ENCODE assay signal across 10 cellular contexts in the genomic region with DNA sequence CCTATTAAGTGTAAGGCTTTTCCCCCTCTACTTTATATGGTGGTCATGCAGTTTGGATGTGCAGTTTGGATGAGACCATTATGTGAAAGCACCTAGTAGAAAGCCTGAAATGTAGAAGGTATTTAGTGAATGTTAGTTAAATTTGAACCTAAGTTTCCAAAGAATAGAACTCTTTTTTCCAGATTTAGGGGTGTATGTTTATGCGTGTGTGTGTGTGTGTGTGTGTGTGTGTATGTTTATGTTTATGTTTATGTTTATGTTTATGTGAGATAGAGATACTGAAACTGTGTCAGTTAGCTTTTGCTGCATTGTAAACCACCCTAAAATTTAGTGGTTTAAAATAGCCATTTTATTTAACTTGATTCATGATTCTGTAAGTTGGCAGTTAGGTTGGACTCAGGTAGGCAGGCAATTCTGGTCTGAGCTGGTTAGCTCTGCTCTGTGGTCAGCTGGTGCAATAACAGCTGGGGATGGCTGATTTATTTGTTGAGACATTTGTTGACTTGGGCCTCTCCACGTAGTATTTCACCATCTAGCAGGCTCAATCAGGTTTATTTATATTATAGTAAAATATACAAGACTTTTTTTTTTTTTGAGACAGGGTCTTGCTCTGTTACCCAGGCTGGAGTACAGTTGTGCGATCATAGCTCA. TPM values are rescaled to one million over a fixed set of nuclear protein-coding genes. Genes with fewer than 3 reads are reported as not detected.
A peak's percentile ranks its signal among the peaks of the same experiment; 100 is the strongest.
DNase-seq lines count a peak whose midpoint lies in the region; ATAC-seq and TF ChIP-seq lines count a peak whose summit lies in the region.
"Had no signal": no experiment of that assay in that cellular context is flagged by ENCODE, and none has a peak within 500 bp of the region (broad histone marks: within the 10 kb centered on the region; RNA-seq: fewer than 3 reads in every experiment).

No MANE protein-coding gene starts in this region.

- H3K9me3 ChIP-seq in mesenchymal stem cell (ENCODE audit: control insufficient read depth, low read length), result no peaks in the 10 kb centered on the region
- no peaks in the 10 kb centered on the region for H3K9me3 ChIP-seq in sigmoid colon

- TF ChIP-seq CTCF in LNCaP clone FGC (IDR thresholded peaks at IDR 0.05; ENCODE audit: control insufficient read depth, extremely low read depth, insufficient read depth), result no peak
- no peak for TF ChIP-seq CTCF in sigmoid colon (IDR thresholded peaks at IDR 0.05)

- no peaks in the 10 kb centered on the region for H3K9me3 Mint-ChIP-seq in activated naive CD8-positive, alpha-beta T cell (ENCODE audit: low read depth)
- H3K9me3 Mint-ChIP-seq: HFFc6 had no signal

- H2BK5ac ChIP-seq in mesenchymal stem cell (ENCODE audit: low read depth, low read length, poor library complexity, severe bottlenecking), result no peak overlapping the region

- H4K8ac ChIP-seq in mesenchymal stem cell (ENCODE audit: low read length), result no peak overlapping the region

- no peak overlapping the region for H2BK120ac ChIP-seq in mesenchymal stem cell (ENCODE audit: low read depth, low read length)

- no peak overlapping the region for H3K14ac ChIP-seq in mesenchymal stem cell (ENCODE audit: low read length in 2 of 2)

- H3K9ac ChIP-seq in mesenchymal stem cell (ENCODE audit: low read length), result no peak overlapping the region

- no peak overlapping the region for H2AFZ ChIP-seq in mesenchymal stem cell (ENCODE audit: low read depth, low read length)

- H3K27ac ChIP-seq in mesenchymal stem cell (ENCODE audit: low read length, poor library complexity, severe bottlenecking), result no peak overlapping the region
- no peak overlapping the region for H3K27ac ChIP-seq in sigmoid colon

- H3K23ac ChIP-seq in mesenchymal stem cell (ENCODE audit: low read length in 2 of 2), result no peak overlapping the region

- ATAC-seq in GM19328 (IDR thresholded peaks at IDR 0.05; ENCODE audit: unreplicated experiment), result no peak

- no peaks in the 10 kb centered on the region for H3K4me1 ChIP-seq in mesenchymal stem cell (ENCODE audit: control insufficient read depth, insufficient read depth, low read depth, low read length)
- peaks cover 0 to 14% (median 5%) of the 10 kb centered on the region in 4 donors for H3K4me1 ChIP-seq in sigmoid colon

- intact Hi-C loops in sigmoid colon (cut with DNase I), result no loop called here

- no peak overlapping the region for H3K4me2 ChIP-seq in mesenchymal stem cell (ENCODE audit: low read length, poor library complexity, severe bottlenecking)

- H3K4me1 Mint-ChIP-seq in activated naive CD8-positive, alpha-beta T cell (ENCODE audit: low read depth), result peaks cover 77% of the 10 kb centered on the region

- WGBS in mesenchymal stem cell, result 91% methylated on average over 2 of the region's 3 CpGs
- WGBS in sigmoid colon, 2 donors, result 64 to 72% methylated on average over 3 of the region's 3 CpGs

- peaks cover 5% of the 10 kb centered on the region for H3K79me1 ChIP-seq in mesenchymal stem cell (replicated peaks; ENCODE audit: low read length, poor library complexity, severe bottlenecking)

- peak overlapping the region; percentile 77 for H3K27ac Mint-ChIP-seq in activated naive CD8-positive, alpha-beta T cell
- H3K27ac Mint-ChIP-seq: HFFc6 had no signal

- H3K27me3 ChIP-seq in mesenchymal stem cell (ENCODE audit: control insufficient read depth in 1 of 2, insufficient read depth in 1 of 2, low read length in 2 of 2) (no peaks in the 10 kb centered on the region), sigmoid colon (no peaks in the 10 kb centered on the region)

- no peak overlapping the region for H3K18ac ChIP-seq in mesenchymal stem cell (ENCODE audit: low read depth in 1 of 2, low read length in 2 of 2)

- H3K4me3 ChIP-seq in LNCaP clone FGC (ENCODE audit: low read depth, low read length) (no peak overlapping the region), mesenchymal stem cell (ENCODE audit: insufficient read depth in 1 of 2, low read depth in 1 of 2, low read length in 2 of 2) (no peak overlapping the region), sigmoid colon (no peak overlapping the region)

- H2AK5ac ChIP-seq in mesenchymal stem cell (ENCODE audit: low read length, severe bottlenecking), result no peak overlapping the region

- no peak overlapping the region for H3K4ac ChIP-seq in mesenchymal stem cell (ENCODE audit: low read depth in 1 of 2, low read length in 2 of 2)

- H3K4me3 Mint-ChIP-seq in activated naive CD8-positive, alpha-beta T cell, result no peak overlapping the region
- H3K4me3 Mint-ChIP-seq: HFFc6 had no signal

- no peaks in the 10 kb centered on the region for H3K27me3 Mint-ChIP-seq in activated naive CD8-positive, alpha-beta T cell

- no peak for TF ChIP-seq POLR2A in sigmoid colon (IDR thresholded peaks at IDR 0.05)

- H4K91ac ChIP-seq in mesenchymal stem cell (ENCODE audit: low read length), result no peak overlapping the region

- H3K36me3 ChIP-seq in mesenchymal stem cell (ENCODE audit: control insufficient read depth in 1 of 2, insufficient read depth in 2 of 2, low read depth in 1 of 2, low read length in 2 of 2), result peaks cover 0 to 27% of the 10 kb centered on the region in 2 experiments
- peaks cover 0 to 16% (median 4%) of the 10 kb centered on the region in 4 donors for H3K36me3 ChIP-seq in sigmoid colon

- no peak overlapping the region for H2BK15ac ChIP-seq in mesenchymal stem cell (ENCODE audit: low read depth, poor library complexity, severe bottlenecking)

- TF ChIP-seq EP300 in sigmoid colon (IDR thresholded peaks at IDR 0.05), result no peak

- H3K36me3 Mint-ChIP-seq in activated naive CD8-positive, alpha-beta T cell, result peaks cover 10% of the 10 kb centered on the region

- H2BK12ac ChIP-seq in mesenchymal stem cell (ENCODE audit: low read length in 2 of 2), result no peak overlapping the region

- DNase-seq in DMS53 treated with DMSO at 0.1 percent for 48 hours (lab: John Stamatoyannopoulos, UW; ENCODE audit: unreplicated experiment), result peak; percentile 53
- peak; percentile 42 for DNase-seq in LNCaP clone FGC (ENCODE audit: low read depth)
- peak; percentile 50 for DNase-seq in mesenchymal stem cell
- no peak for DNase-seq in sigmoid colon
- no peak for DNase-seq in HPDE6-E6E7 (ENCODE audit: extremely low spot score)
- DNase-seq in T-helper 1 cell, result no peak
- DNase-seq: HFFc6; stimulated activated naive CD4-positive, alpha-beta T cell had no signal

RNA-seq across cellular contexts. Expression of a gene that starts 54.0 kb away (rescaled TPM):
- 13.0 TPM for polyA plus RNA-seq in mesenchymal stem cell (2013, experiment 1 of 2)
- 12.5 TPM for polyA plus RNA-seq in mesenchymal stem cell (2013, experiment 2 of 2)
- 10 to 100 TPM; 23.9 to 31.8 (median 28.1) TPM for total RNA-seq in sigmoid colon
- 10 to 100 TPM in 1 of 3 donors, 1 to 10 TPM in 2; 6.0 to 25.7 (median 9.2) TPM for polyA plus RNA-seq in sigmoid colon

Comparison
In these comparisons a context has a peak if more than half of its experiments do, and no peak if none do; other contexts are left out.
1. DNase-seq: peak in DMS53 treated with DMSO at 0.1 percent for 48 hours (single experiment), LNCaP clone FGC (single experiment) and mesenchymal stem cell (single experiment); none in sigmoid colon (single experiment), HPDE6-E6E7 (single experiment) and T-helper 1 cell (0 of 5).